In the genomic region with DNA sequence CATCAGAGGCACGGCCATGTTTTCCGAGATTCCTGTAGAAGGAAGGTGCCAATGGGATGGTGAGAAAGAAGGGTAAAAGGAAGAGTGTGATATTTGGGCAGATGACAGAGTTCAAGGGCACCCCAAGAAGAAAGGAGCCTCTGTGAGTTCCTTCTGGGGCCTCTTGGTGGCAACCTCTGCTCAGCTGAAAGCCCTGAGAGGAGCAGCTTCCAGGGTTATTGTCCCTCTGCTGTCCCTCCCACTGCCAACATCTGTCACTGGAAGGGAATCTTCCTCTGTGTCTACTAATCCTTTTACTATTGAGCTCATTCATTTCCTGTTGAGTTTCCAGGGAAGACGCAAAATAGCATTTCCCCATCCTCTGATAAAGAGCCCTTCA, we compare ENCODE assay signal across 1 cellular context.
TF ChIP-seq lines count a peak whose summit lies in the region.

No MANE protein-coding gene starts in this region.

TF ChIP-seq in HepG2, 621 proteins besides CTCF, POLR2A, EP300 and RAD21:
- TF ChIP-seq, protein P1, sequence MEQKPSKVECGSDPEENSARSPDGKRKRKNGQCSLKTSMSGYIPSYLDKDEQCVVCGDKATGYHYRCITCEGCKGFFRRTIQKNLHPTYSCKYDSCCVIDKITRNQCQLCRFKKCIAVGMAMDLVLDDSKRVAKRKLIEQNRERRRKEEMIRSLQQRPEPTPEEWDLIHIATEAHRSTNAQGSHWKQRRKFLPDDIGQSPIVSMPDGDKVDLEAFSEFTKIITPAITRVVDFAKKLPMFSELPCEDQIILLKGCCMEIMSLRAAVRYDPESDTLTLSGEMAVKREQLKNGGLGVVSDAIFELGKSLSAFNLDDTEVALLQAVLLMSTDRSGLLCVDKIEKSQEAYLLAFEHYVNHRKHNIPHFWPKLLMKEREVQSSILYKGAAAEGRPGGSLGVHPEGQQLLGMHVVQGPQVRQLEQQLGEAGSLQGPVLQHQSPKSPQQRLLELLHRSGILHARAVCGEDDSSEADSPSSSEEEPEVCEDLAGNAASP (CRISPR knock-in tag; IDR thresholded peaks at IDR 0.05; ENCODE audit: borderline replicate concordance), result no peak
- TF ChIP-seq, protein P2, sequence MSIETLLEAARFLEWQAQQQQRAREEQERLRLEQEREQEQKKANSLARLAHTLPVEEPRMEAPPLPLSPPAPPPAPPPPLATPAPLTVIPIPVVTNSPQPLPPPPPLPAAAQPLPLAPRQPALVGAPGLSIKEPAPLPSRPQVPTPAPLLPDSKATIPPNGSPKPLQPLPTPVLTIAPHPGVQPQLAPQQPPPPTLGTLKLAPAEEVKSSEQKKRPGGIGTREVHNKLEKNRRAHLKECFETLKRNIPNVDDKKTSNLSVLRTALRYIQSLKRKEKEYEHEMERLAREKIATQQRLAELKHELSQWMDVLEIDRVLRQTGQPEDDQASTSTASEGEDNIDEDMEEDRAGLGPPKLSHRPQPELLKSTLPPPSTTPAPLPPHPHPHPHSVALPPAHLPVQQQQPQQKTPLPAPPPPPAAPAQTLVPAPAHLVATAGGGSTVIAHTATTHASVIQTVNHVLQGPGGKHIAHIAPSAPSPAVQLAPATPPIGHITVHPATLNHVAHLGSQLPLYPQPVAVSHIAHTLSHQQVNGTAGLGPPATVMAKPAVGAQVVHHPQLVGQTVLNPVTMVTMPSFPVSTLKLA (IDR thresholded peaks at IDR 0.05), result no peak
- no peak for TF ChIP-seq PRPF4 (IDR thresholded peaks at IDR 0.05; ENCODE audit: low read depth, low read length, poor library complexity, severe bottlenecking)
- no peak for TF ChIP-seq ZNF24 (IDR thresholded peaks at IDR 0.05)
- TF ChIP-seq ADNP (CRISPR knock-in tag; IDR thresholded peaks at IDR 0.05), result no peak
- no peak for TF ChIP-seq ZNF549 (CRISPR knock-in tag; IDR thresholded peaks at IDR 0.05)
- no peak for TF ChIP-seq FIP1L1 (IDR thresholded peaks at IDR 0.05; ENCODE audit: borderline replicate concordance, insufficient read depth, low read depth, low read length)
- TF ChIP-seq ZNF713 (CRISPR knock-in tag; IDR thresholded peaks at IDR 0.05), result no peak
- TF ChIP-seq FOXA3 (CRISPR knock-in tag; IDR thresholded peaks at IDR 0.05), result no peak
- TF ChIP-seq ELF1 (CRISPR knock-in tag; IDR thresholded peaks at IDR 0.05), result no peak
- TF ChIP-seq, protein P3, sequence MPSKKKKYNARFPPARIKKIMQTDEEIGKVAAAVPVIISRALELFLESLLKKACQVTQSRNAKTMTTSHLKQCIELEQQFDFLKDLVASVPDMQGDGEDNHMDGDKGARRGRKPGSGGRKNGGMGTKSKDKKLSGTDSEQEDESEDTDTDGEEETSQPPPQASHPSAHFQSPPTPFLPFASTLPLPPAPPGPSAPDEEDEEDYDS (CRISPR knock-in tag; IDR thresholded peaks at IDR 0.05), result no peak
- no peak for TF ChIP-seq ZMAT3 (CRISPR knock-in tag; conservative IDR thresholded peaks at IDR 0.05)
- TF ChIP-seq, protein P4, sequence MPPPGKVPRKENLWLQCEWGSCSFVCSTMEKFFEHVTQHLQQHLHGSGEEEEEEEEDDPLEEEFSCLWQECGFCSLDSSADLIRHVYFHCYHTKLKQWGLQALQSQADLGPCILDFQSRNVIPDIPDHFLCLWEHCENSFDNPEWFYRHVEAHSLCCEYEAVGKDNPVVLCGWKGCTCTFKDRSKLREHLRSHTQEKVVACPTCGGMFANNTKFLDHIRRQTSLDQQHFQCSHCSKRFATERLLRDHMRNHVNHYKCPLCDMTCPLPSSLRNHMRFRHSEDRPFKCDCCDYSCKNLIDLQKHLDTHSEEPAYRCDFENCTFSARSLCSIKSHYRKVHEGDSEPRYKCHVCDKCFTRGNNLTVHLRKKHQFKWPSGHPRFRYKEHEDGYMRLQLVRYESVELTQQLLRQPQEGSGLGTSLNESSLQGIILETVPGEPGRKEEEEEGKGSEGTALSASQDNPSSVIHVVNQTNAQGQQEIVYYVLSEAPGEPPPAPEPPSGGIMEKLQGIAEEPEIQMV (CRISPR knock-in tag; IDR thresholded peaks at IDR 0.05; ENCODE audit: low read depth), result no peak
- TF ChIP-seq, protein P5, sequence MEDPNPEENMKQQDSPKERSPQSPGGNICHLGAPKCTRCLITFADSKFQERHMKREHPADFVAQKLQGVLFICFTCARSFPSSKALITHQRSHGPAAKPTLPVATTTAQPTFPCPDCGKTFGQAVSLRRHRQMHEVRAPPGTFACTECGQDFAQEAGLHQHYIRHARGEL (CRISPR knock-in tag; IDR thresholded peaks at IDR 0.05), result no peak
- no peak for TF ChIP-seq DNMT3B (CRISPR knock-in tag; conservative IDR thresholded peaks at IDR 0.05)
- no peak for TF ChIP-seq ZNF296 (CRISPR knock-in tag; conservative IDR thresholded peaks at IDR 0.05)
